ENCODE assay signal across 19 cellular contexts in the genomic region with DNA sequence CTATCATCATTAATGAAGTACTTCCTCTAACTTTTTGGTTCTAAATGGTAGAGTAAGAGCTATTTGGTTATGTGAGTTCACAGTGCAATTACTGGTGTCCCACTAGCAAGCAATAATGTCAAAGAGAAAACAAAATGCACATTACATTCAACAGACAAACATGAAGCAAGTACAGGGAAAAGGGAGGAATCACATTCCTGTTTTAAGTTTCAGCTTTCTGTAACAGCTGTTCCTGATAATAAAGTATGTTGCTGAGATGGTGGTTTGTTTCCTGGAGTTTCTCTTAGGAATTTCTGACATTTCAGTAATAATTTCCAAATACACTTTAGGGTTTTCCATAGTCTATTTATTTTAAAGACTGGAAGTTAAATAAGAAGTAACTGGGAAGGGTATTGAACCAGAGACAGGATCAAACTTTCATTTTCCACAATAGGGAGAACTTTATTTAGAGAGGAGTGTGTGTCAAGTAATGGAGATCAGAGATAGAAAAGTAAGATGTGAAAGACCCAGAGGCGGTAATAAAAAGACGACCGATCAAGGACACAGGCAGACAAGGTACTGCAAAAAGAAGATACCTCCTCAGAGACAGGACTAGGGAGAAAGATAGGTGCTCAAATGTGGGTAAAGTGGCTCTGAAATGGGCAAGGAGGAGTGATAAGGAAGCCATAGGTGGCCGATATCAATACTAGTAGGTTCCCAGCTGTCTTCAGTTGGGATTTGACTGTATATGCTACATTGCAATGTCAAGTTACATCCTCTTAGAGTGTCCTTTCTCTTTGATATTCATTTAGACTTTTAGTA. TPM values are rescaled to one million over a fixed set of nuclear protein-coding genes. Genes with fewer than 3 reads are reported as not detected.
DNase-seq lines count a peak whose midpoint lies in the region; ATAC-seq and TF ChIP-seq lines count a peak whose summit lies in the region.
"Had no signal": no experiment of that assay in that cellular context is flagged by ENCODE, and none has a peak within 500 bp of the region (broad histone marks: within the 10 kb centered on the region; RNA-seq: fewer than 3 reads in every experiment).

No MANE protein-coding gene starts in this region.

- H3K4me2 ChIP-seq in GM23248 (ENCODE audit: unreplicated experiment) (peak overlapping the region; percentile 43), skeletal muscle satellite cell (ENCODE audit: low read length) (peak overlapping the region; percentile 11)
- H3K4me2 ChIP-seq: BLaER1 treated with 17β-estradiol and CSF1 and Interleukin-3, amounts not matched to agents 10 nM and 100 nM had no signal

- WGBS in GM23248 (ENCODE audit: low coverage in 1 of 2, low lambda C conversion rate in 2 of 2, missing lambda C conversion rate in 2 of 2), 2 experiments, result 65 to 66% methylated on average over 4 of the region's 4 CpGs
- 80 to 84% methylated on average over 4 of the region's 4 CpGs for WGBS in aorta, 2 donors

- H3K27me3 ChIP-seq in GM23248 (replicated peaks; ENCODE audit: insufficient read depth) (no peaks in the 10 kb centered on the region), skeletal muscle satellite cell (ENCODE audit: control insufficient read depth, insufficient read depth, low read length) (no peaks in the 10 kb centered on the region), aorta (ENCODE audit: control insufficient read depth in 1 of 2, insufficient read depth in 2 of 2, low read length in 1 of 2) (no peaks in the 10 kb centered on the region)
- H3K27me3 ChIP-seq: BLaER1 treated with 17β-estradiol and CSF1 and Interleukin-3, amounts not matched to agents 10 nM and 100 nM; stomach had no signal

- DNase-seq in GM23248 (peak; percentile 55), amniotic epithelial cell (ENCODE audit: low read depth) (peak; percentile 59), fibroblast of the aortic adventitia (ENCODE audit: low read depth) (peak; percentile 65), aorta (no peak)
- no peak for DNase-seq in activated CD8-positive, alpha-beta memory T cell treated with anti-CD3 and anti-CD28 coated beads for 24 hours
- DNase-seq: activated effector memory CD4-positive, alpha-beta T cell treated with Interleukin-2 at 50 U/mL for 16 hours; amniotic stem cell; caudate nucleus; head of caudate nucleus; left ventricle myocardium superior; NCI-H146; NCI-H2171; NCI-H526; Right ventricle myocardium superior; stomach had no signal

- H3K9me3 ChIP-seq in GM23248 (ENCODE audit: low read depth) (no peaks in the 10 kb centered on the region), skeletal muscle satellite cell (replicated peaks; ENCODE audit: low read length) (no peaks in the 10 kb centered on the region), aorta (ENCODE audit: control insufficient read depth, low read length) (no peaks in the 10 kb centered on the region)
- H3K9me3 ChIP-seq: BLaER1 treated with 17β-estradiol and CSF1 and Interleukin-3, amounts not matched to agents 10 nM and 100 nM; stomach had no signal

- no peak for TF ChIP-seq CTCF in fibroblast of the aortic adventitia (IDR thresholded peaks at IDR 0.05; ENCODE audit: insufficient read depth, low read length)

- ATAC-seq in GM21576 (IDR thresholded peaks at IDR 0.05; ENCODE audit: unreplicated experiment), result no peak
- no peak for ATAC-seq in aorta (ENCODE audit: low FRiP score)
- ATAC-seq: left ventricle myocardium superior had no signal

- H2AFZ ChIP-seq in GM23248, result 0 out of 2 replicates have a peak overlapping the region, but pooled peaks have one; percentile 1

- H3K4me1 ChIP-seq in GM23248 (ENCODE audit: insufficient read depth), result peaks cover 14% of the 10 kb centered on the region
- peaks cover 9% of the 10 kb centered on the region for H3K4me1 ChIP-seq in skeletal muscle satellite cell (ENCODE audit: control insufficient read depth, insufficient read depth, low read length)
- H3K4me1 ChIP-seq in aorta (ENCODE audit: control insufficient read depth in 1 of 2, insufficient read depth in 2 of 2, low read length in 2 of 2), result no peaks in the 10 kb centered on the region
- H3K4me1 ChIP-seq: stomach had no signal

- H3K4me3 ChIP-seq in GM23248 (0 out of 2 replicates have a peak overlapping the region, but pooled peaks have one; percentile 5), fibroblast of the aortic adventitia (ENCODE audit: low read depth, low read length) (no peak overlapping the region), skeletal muscle satellite cell (ENCODE audit: low read length) (no peak overlapping the region), aorta (ENCODE audit: low read length in 2 of 2) (no peak overlapping the region)
- H3K4me3 ChIP-seq: BLaER1 treated with 17β-estradiol and CSF1 and Interleukin-3, amounts not matched to agents 10 nM and 100 nM; stomach had no signal

- H3K9ac ChIP-seq in GM23248 (no peak overlapping the region), skeletal muscle satellite cell (ENCODE audit: low read depth, low read length) (no peak overlapping the region)
- H3K9ac ChIP-seq: BLaER1 treated with 17β-estradiol and CSF1 and Interleukin-3, amounts not matched to agents 10 nM and 100 nM had no signal

- intact Hi-C loops in aorta (cut with DNase I), result no loop called here

- H3K36me3 ChIP-seq in GM23248 (ENCODE audit: low read depth) (no peaks in the 10 kb centered on the region), skeletal muscle satellite cell (ENCODE audit: insufficient read depth, low read length) (no peaks in the 10 kb centered on the region), aorta (ENCODE audit: control insufficient read depth in 1 of 2, insufficient read depth in 2 of 2, low read length in 1 of 2) (no peaks in the 10 kb centered on the region)
- H3K36me3 ChIP-seq: stomach had no signal

- H3K79me2 ChIP-seq in GM23248 (ENCODE audit: insufficient read depth), result no peaks in the 10 kb centered on the region

- peak overlapping the region; percentile 23 for H3K27ac ChIP-seq in GM23248
- H3K27ac ChIP-seq in aorta (ENCODE audit: low read depth in 1 of 2, low read length in 2 of 2), result no peak overlapping the region
- H3K27ac ChIP-seq: BLaER1 treated with 17β-estradiol and CSF1 and Interleukin-3, amounts not matched to agents 10 nM and 100 nM; stomach; VCaP had no signal

- no peaks in the 10 kb centered on the region for H4K20me1 ChIP-seq in GM23248 (ENCODE audit: insufficient read depth)

- peaks cover 19% of the 10 kb centered on the region for H3F3A ChIP-seq in GM23248 (ENCODE audit: insufficient read depth)

- in situ Hi-C loops in GM23248 (cut with MboI), result no loop called here

- no peaks in the 10 kb centered on the region for H3K9me2 ChIP-seq in GM23248 (ENCODE audit: insufficient read depth)

RNA-seq across cellular contexts. Expression of a gene that starts 20.8 kb away (rescaled TPM):
- total RNA-seq in GM23248 (2014; rRNA removed; shearing (Covaris generic)), result 101 and 123 TPM in 2 replicates
- polyA plus RNA-seq in GM23248 (2016; fragmentation: Nextera tagmentation; extraction: Ambion mirVana) (97.3 and 97.4 TPM in 2 replicates), aorta (10 to 100 TPM; 58.2 to 96.4 TPM)
- total RNA-seq in fibroblast of the aortic adventitia (ENCODE audit: low replicate concordance) (116 and 419 TPM in 2 replicates), aorta (10 to 100 TPM; 67.9 to 73.1 TPM)
- 102 and 115 TPM in 2 replicates for total RNA-seq in skeletal muscle satellite cell (2012; rRNA removed)

Comparison
In these comparisons a context has a peak if more than half of its experiments do, and no peak if none do; other contexts are left out.
1. DNase-seq: peak in GM23248 (single experiment), amniotic epithelial cell (single experiment) and fibroblast of the aortic adventitia (single experiment); none in activated CD8-positive, alpha-beta memory T cell treated with anti-CD3 and anti-CD28 coated beads for 24 hours (single experiment) and aorta (0 of 2).